Comparison of ENCODE assay signal across 1 cellular context in the genomic region with DNA sequence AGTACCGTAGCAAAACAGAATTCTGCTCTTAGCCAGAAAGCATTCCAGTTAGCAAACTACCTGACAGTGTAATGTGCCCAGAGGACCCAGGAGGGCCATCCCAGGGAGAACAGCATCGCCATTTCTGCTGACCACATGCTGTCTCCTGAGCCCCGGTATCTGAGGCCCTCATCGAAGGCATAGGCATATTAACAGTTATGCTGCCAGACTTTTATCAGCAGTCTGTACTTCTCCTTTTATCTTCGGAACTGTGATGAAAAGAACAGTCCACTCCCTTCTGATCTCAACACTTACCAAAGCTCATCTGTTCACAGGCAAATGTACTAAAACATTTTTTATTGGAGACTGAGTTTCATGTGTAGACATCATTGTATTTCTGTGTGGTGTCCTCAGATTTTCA.
TF ChIP-seq lines count a peak whose summit lies in the region.

No MANE protein-coding gene starts in this region.

TF ChIP-seq in H1, 55 proteins besides CTCF, POLR2A, EP300 and RAD21:
- TF ChIP-seq CTBP2 (IDR thresholded peaks at IDR 0.05; ENCODE audit: borderline replicate concordance, insufficient read depth, insufficient read length, low read length), result no peak
- TF ChIP-seq, protein P1, sequence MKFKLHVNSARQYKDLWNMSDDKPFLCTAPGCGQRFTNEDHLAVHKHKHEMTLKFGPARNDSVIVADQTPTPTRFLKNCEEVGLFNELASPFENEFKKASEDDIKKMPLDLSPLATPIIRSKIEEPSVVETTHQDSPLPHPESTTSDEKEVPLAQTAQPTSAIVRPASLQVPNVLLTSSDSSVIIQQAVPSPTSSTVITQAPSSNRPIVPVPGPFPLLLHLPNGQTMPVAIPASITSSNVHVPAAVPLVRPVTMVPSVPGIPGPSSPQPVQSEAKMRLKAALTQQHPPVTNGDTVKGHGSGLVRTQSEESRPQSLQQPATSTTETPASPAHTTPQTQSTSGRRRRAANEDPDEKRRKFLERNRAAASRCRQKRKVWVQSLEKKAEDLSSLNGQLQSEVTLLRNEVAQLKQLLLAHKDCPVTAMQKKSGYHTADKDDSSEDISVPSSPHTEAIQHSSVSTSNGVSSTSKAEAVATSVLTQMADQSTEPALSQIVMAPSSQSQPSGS (IDR thresholded peaks at IDR 0.05; ENCODE audit: low read length), result no peak
- TF ChIP-seq CREB1 (IDR thresholded peaks at IDR 0.05), result no peak
- TF ChIP-seq BRCA1 (IDR thresholded peaks at IDR 0.05; ENCODE audit: low read depth, low read length), result no peak
- TF ChIP-seq TAF7 (optimal IDR thresholded peaks at IDR 0.05; ENCODE audit: borderline replicate concordance, low read depth, low read length), result no peak
- TF ChIP-seq HDAC2 (IDR thresholded peaks at IDR 0.05; ENCODE audit: borderline replicate concordance in 1 of 2, low read depth in 2 of 2, low read length in 2 of 2), result no peak
- no peak for TF ChIP-seq SAP30 (IDR thresholded peaks at IDR 0.05; ENCODE audit: insufficient read depth, insufficient replicate concordance, low read length)
- TF ChIP-seq JUND (IDR thresholded peaks at IDR 0.05; ENCODE audit: low read length), result no peak
- no peak for TF ChIP-seq SIX5 (IDR thresholded peaks at IDR 0.05; ENCODE audit: low read depth, low read length)
- TF ChIP-seq, protein P2, sequence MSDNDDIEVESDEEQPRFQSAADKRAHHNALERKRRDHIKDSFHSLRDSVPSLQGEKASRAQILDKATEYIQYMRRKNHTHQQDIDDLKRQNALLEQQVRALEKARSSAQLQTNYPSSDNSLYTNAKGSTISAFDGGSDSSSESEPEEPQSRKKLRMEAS (IDR thresholded peaks at IDR 0.05), result no peak
- no peak for TF ChIP-seq RBBP5 (IDR thresholded peaks at IDR 0.05; ENCODE audit: borderline replicate concordance, low read depth, low read length)
- TF ChIP-seq KDM4A (IDR thresholded peaks at IDR 0.05; ENCODE audit: low read depth, low read length, severe bottlenecking), result no peak
- TF ChIP-seq, protein P3, sequence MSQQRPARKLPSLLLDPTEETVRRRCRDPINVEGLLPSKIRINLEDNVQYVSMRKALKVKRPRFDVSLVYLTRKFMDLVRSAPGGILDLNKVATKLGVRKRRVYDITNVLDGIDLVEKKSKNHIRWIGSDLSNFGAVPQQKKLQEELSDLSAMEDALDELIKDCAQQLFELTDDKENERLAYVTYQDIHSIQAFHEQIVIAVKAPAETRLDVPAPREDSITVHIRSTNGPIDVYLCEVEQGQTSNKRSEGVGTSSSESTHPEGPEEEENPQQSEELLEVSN (IDR thresholded peaks at IDR 0.05), result no peak
- no peak for TF ChIP-seq NRF1 (IDR thresholded peaks at IDR 0.05; ENCODE audit: low read depth, low read length)
- TF ChIP-seq MAFK (IDR thresholded peaks at IDR 0.05; ENCODE audit: low read depth, low read length), result no peak
- no peak for TF ChIP-seq HDAC6 (IDR thresholded peaks at IDR 0.05; ENCODE audit: low read depth, low read length)
